In genomic region chr4:105751718-105752299, GRCh38 we compare ENCODE assay signal across 20 cellular contexts.
"Had no signal": no experiment of that assay in that cellular context is flagged by ENCODE, and none has a peak within 500 bp of the region (broad histone marks: within the 10 kb centered on the region; RNA-seq: fewer than 3 reads in every experiment).

No MANE protein-coding gene starts in this region.

- DNase-seq: activated B cell treated with CpG ODN at 0.5 μM for 24 hours; activated CD4-positive, alpha-beta T cell treated with anti-CD3 and anti-CD28 coated beads for 48 hours; activated CD8-positive, alpha-beta memory T cell treated with anti-CD3 and anti-CD28 coated beads, Interleukin-2, amount 50 U/mL, for 4 hours; activated CD8-positive, alpha-beta T cell treated with anti-CD3 and anti-CD28 coated beads, Interleukin-2, amount 10 ng/mL, durations not matched to agents 7 days and 5 days; activated gamma-delta T cell treated with Interleukin-2 at 50 U/mL for 16 hours; activated T-cell treated with anti-CD3 and anti-CD28 coated beads, Interleukin-2, amount 50 U/mL, for 72 hours; brain microvascular endothelial cell; hippocampal formation; kidney; left lung; mucosa of descending colon; naive thymus-derived CD4-positive, alpha-beta T cell; posterior cingulate gyrus; stimulated activated CD4-positive, alpha-beta T cell treated with anti-CD3 and anti-CD28 coated beads, Interleukin-4, amount 100 ng/mL, for 1 hour; stimulated activated naive CD4-positive, alpha-beta T cell; transverse colon had no signal

- H3K9me3 ChIP-seq: esophagus muscularis mucosa, left lung, mucosa of descending colon, neutrophil, transverse colon, vagina had no signal

- H3K4me3 ChIP-seq: coronary artery, esophagus muscularis mucosa, left lung, mucosa of descending colon, transverse colon, vagina had no signal

- H3K27me3 ChIP-seq: brain microvascular endothelial cell, esophagus muscularis mucosa, left lung, neutrophil, transverse colon, vagina had no signal

- H3K4me1 ChIP-seq: esophagus muscularis mucosa, left lung, transverse colon, vagina had no signal

- H3K36me3 ChIP-seq: brain microvascular endothelial cell, esophagus muscularis mucosa, left lung, neutrophil, transverse colon, vagina had no signal

- ATAC-seq: activated CD8-positive, alpha-beta T cell treated with anti-CD3 and anti-CD28 coated beads, Interleukin-2, amount 10 ng/mL, durations not matched to agents 7 days and 5 days; activated T-cell treated with anti-CD3 and anti-CD28 coated beads, Interleukin-2, amount 50 U/mL, for 72 hours; left lung; mucosa of descending colon; naive thymus-derived CD4-positive, alpha-beta T cell had no signal
